Comparison of ENCODE assay signal across 8 cellular contexts in the genomic region with DNA sequence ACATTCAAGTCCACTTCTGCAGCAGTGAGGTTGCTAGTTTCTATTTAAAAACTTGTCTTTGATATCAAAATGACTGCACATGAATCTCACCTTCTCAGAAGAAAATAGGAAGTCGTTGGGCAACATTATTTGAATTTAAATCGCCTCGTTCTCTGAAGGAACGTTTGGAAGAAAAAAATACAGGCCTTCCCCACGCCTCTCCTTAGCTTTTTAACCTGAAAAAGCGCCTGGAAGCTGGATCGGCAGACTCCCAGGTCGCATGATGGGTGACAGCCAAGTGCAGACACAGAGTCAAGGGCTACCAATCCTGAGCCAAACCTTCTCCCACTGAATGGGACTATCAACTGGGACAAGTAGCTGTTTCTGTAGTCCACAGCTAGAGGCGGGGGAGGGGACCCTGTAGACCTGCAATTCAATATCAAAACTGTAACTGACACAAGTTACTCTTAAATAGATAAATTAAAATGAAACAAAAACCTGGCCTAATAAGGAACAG. TPM values are rescaled to one million over a fixed set of nuclear protein-coding genes. Genes with fewer than 3 reads are reported as not detected.
A peak's percentile ranks its signal among the peaks of the same experiment; 100 is the strongest.
DNase-seq lines count a peak whose midpoint lies in the region; ATAC-seq and TF ChIP-seq lines count a peak whose summit lies in the region.

No MANE protein-coding gene starts in this region.

- H3K36me3 ChIP-seq in HCT116 (ENCODE audit: control insufficient read depth in 1 of 2, insufficient read depth in 2 of 2, low read length in 2 of 2) (no peaks in the 10 kb centered on the region), skeletal muscle satellite cell (ENCODE audit: insufficient read depth, low read length) (peaks cover 3% of the 10 kb centered on the region)

- CTCF ChIA-PET in HCT116 (lab: Charles Lee): interaction anchor here (0.6 to 3.0 kb wide), 40 partner anchors 8 to 747 kb away, joined by 3 to 46 read pairs (median 5); partner anchors contain the start of genes EEF1AKMT2 and LHPP

- POLR2A ChIA-PET in HCT116 (lab: Charles Lee): interaction anchor here (0.8 kb wide), 1 partner anchor 16 kb away, joined by 3 read pairs; no protein-coding TSS in a partner anchor

- intact Hi-C loops in HCT116 (cut with micrococcal nuclease): loop anchor here (1.0 to 5.0 kb wide), 6 partner anchors 95 to 1160 kb away; partner anchors contain the start of gene OAT

- H3K9me3 ChIP-seq in HCT116 (ENCODE audit: control insufficient read depth in 1 of 2, insufficient read depth in 1 of 2, low read depth in 1 of 2, low read length in 2 of 2) (no peaks in the 10 kb centered on the region), skeletal muscle satellite cell (replicated peaks; ENCODE audit: low read length) (no peaks in the 10 kb centered on the region)

- H3K27ac ChIP-seq in HCT116 (ENCODE audit: low read depth, low read length): no peak overlapping the region
- peak overlapping the region; percentile 93 for H3K27ac ChIP-seq in VCaP

- TF ChIP-seq CTCF in HCT116 (IDR thresholded peaks at IDR 0.05 in 2 of 3, conservative IDR thresholded peaks at IDR 0.05 in 1 of 3; ENCODE audit: borderline replicate concordance in 1 of 3, insufficient read depth in 1 of 3, low read depth in 2 of 3, low read length in 2 of 3) (no peak), VCaP (conservative IDR thresholded peaks at IDR 0.05) (no peak), fibroblast of the aortic adventitia (IDR thresholded peaks at IDR 0.05; ENCODE audit: insufficient read depth, low read length) (no peak)

- TF ChIP-seq POLR2A in HCT116 (IDR thresholded peaks at IDR 0.05; ENCODE audit: borderline replicate concordance, extremely low read depth, insufficient read depth, insufficient read length): no peak
- no peak for TF ChIP-seq POLR2A in GM18505 (IDR thresholded peaks at IDR 0.05; ENCODE audit: borderline replicate concordance, extremely low read depth, insufficient read depth, insufficient read length)

- DNase-seq in HCT116 (ENCODE audit: low read depth, low spot score) (no peak), fibroblast of the aortic adventitia (ENCODE audit: low read depth) (no peak), foreskin melanocyte (no peak), kidney glomerular epithelial cell (lab: John Stamatoyannopoulos, UW) (no peak)

- H2AFZ ChIP-seq in HCT116 (ENCODE audit: low read depth, low read length, poor library complexity, severe bottlenecking): no peak overlapping the region

- H3K4me3 ChIP-seq in HCT116 (replicated peaks in 1 of 2; ENCODE audit: low read depth in 1 of 2, low read length in 2 of 2) (no peak overlapping the region), fibroblast of the aortic adventitia (ENCODE audit: low read depth, low read length) (peak overlapping the region; percentile 70), skeletal muscle satellite cell (ENCODE audit: low read length) (peak overlapping the region; percentile 78)

- peaks cover 27% of the 10 kb centered on the region; the same call in 1 of the 2 replicates for H3K79me2 ChIP-seq in HCT116 (ENCODE audit: insufficient read depth, low read length)

- H3K9me2 ChIP-seq in HCT116 (ENCODE audit: insufficient read depth): no peaks in the 10 kb centered on the region

- BruUV-seq in HCT116 (replicated peaks; lab: Mats Ljungman, UMichigan): no TSS peak

- no peak overlapping the region for H3K9ac ChIP-seq in HCT116 (ENCODE audit: low read length)
- H3K9ac ChIP-seq in skeletal muscle satellite cell (ENCODE audit: low read depth, low read length): peak overlapping the region; percentile 65

- no peak for ATAC-seq in HCT116
- ATAC-seq in GM18505 (IDR thresholded peaks at IDR 0.05; ENCODE audit: unreplicated experiment): no peak
- no peak for ATAC-seq in GM21825 (IDR thresholded peaks at IDR 0.05; ENCODE audit: unreplicated experiment)

- H3K27me3 ChIP-seq in HCT116 (ENCODE audit: insufficient read depth, low read length) (no peaks in the 10 kb centered on the region), skeletal muscle satellite cell (ENCODE audit: control insufficient read depth, insufficient read depth, low read length) (no peaks in the 10 kb centered on the region)

- no peak for TF ChIP-seq RAD21 in HCT116 (IDR thresholded peaks at IDR 0.05; ENCODE audit: low read depth)

- H3K4me2 ChIP-seq in HCT116 (ENCODE audit: low read length) (peak overlapping the region; percentile 90; the same call in 1 of the 2 replicates), skeletal muscle satellite cell (ENCODE audit: low read length) (peak overlapping the region; percentile 90)

- RAD21 ChIA-PET in HCT116 (lab: Charles Lee; ENCODE audit: low non-redundant PET in 1 of 2, low total read pairs in 2 of 2, uncharacterized antibody in 2 of 2, unreplicated experiment in 2 of 2): interaction anchor here (0.6 to 1.2 kb wide), 2 partner anchors 203 to 212 kb away, joined by 3 to 10 read pairs (median 7); no protein-coding TSS in a partner anchor

- H4K20me1 ChIP-seq in HCT116 (ENCODE audit: insufficient read depth): no peaks in the 10 kb centered on the region

- peaks cover 24 to 45% of the 10 kb centered on the region in 2 experiments for H3K4me1 ChIP-seq in HCT116 (ENCODE audit: control insufficient read depth in 1 of 2, insufficient read depth in 2 of 2, low read length in 2 of 2)
- peaks cover 58% of the 10 kb centered on the region for H3K4me1 ChIP-seq in skeletal muscle satellite cell (ENCODE audit: control insufficient read depth, insufficient read depth, low read length)

TF ChIP-seq in HCT116, 20 proteins besides CTCF, POLR2A, EP300 and RAD21 (continues in another document):
- TF ChIP-seq, protein P1, sequence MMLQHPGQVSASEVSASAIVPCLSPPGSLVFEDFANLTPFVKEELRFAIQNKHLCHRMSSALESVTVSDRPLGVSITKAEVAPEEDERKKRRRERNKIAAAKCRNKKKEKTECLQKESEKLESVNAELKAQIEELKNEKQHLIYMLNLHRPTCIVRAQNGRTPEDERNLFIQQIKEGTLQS (IDR thresholded peaks at IDR 0.05): no peak
- TF ChIP-seq SRF (IDR thresholded peaks at IDR 0.05; ENCODE audit: low read depth) (no peak), YY1 (IDR thresholded peaks at IDR 0.05; ENCODE audit: extremely low read depth, insufficient replicate concordance, low read depth, low read length) (no peak), ELF1 (IDR thresholded peaks at IDR 0.05; ENCODE audit: borderline replicate concordance, low read depth) (no peak), EZH2 (IDR thresholded peaks at IDR 0.05) (no peak), ZFX (IDR thresholded peaks at IDR 0.05) (no peak), EZH2phosphoT487 (IDR thresholded peaks at IDR 0.05; ENCODE audit: borderline replicate concordance) (no peak), CBX3 (IDR thresholded peaks at IDR 0.05; ENCODE audit: low read depth) (no peak), SP1 (IDR thresholded peaks at IDR 0.05; ENCODE audit: low read depth) (no peak)
- TF ChIP-seq, protein P2, sequence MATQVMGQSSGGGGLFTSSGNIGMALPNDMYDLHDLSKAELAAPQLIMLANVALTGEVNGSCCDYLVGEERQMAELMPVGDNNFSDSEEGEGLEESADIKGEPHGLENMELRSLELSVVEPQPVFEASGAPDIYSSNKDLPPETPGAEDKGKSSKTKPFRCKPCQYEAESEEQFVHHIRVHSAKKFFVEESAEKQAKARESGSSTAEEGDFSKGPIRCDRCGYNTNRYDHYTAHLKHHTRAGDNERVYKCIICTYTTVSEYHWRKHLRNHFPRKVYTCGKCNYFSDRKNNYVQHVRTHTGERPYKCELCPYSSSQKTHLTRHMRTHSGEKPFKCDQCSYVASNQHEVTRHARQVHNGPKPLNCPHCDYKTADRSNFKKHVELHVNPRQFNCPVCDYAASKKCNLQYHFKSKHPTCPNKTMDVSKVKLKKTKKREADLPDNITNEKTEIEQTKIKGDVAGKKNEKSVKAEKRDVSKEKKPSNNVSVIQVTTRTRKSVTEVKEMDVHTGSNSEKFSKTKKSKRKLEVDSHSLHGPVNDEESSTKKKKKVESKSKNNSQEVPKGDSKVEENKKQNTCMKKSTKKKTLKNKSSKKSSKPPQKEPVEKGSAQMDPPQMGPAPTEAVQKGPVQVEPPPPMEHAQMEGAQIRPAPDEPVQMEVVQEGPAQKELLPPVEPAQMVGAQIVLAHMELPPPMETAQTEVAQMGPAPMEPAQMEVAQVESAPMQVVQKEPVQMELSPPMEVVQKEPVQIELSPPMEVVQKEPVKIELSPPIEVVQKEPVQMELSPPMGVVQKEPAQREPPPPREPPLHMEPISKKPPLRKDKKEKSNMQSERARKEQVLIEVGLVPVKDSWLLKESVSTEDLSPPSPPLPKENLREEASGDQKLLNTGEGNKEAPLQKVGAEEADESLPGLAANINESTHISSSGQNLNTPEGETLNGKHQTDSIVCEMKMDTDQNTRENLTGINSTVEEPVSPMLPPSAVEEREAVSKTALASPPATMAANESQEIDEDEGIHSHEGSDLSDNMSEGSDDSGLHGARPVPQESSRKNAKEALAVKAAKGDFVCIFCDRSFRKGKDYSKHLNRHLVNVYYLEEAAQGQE (IDR thresholded peaks at IDR 0.05; ENCODE audit: low read depth): no peak
- TF ChIP-seq, protein P3, sequence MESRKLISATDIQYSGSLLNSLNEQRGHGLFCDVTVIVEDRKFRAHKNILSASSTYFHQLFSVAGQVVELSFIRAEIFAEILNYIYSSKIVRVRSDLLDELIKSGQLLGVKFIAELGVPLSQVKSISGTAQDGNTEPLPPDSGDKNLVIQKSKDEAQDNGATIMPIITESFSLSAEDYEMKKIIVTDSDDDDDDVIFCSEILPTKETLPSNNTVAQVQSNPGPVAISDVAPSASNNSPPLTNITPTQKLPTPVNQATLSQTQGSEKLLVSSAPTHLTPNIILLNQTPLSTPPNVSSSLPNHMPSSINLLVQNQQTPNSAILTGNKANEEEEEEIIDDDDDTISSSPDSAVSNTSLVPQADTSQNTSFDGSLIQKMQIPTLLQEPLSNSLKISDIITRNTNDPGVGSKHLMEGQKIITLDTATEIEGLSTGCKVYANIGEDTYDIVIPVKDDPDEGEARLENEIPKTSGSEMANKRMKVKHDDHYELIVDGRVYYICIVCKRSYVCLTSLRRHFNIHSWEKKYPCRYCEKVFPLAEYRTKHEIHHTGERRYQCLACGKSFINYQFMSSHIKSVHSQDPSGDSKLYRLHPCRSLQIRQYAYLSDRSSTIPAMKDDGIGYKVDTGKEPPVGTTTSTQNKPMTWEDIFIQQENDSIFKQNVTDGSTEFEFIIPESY (IDR thresholded peaks at IDR 0.05; ENCODE audit: extremely low read depth, insufficient replicate concordance, low read length): no peak

RNA-seq across cellular contexts. Expression of gene FAM53B, which starts 2.2 kb away (rescaled TPM):
- total RNA-seq in HCT116 (2021; ENCODE audit: unreplicated experiment) (19.6 TPM), fibroblast of the aortic adventitia (ENCODE audit: low replicate concordance) (9.2 and 11.0 TPM in 2 replicates)
- polyA plus RNA-seq in HCT116 (2012): 7.9 and 9.7 TPM in 2 replicates
- total RNA-seq in skeletal muscle satellite cell (2012; rRNA removed): 14.4 and 18.6 TPM in 2 replicates

RNA-seq across cellular contexts. Expression of gene EEF1AKMT2, which starts 49.7 kb away (rescaled TPM):
- total RNA-seq in HCT116 (2021; ENCODE audit: unreplicated experiment) (39.6 TPM), fibroblast of the aortic adventitia (ENCODE audit: low replicate concordance) (25.3 TPM in 2 replicates)
- polyA plus RNA-seq in HCT116 (2012): 19.4 and 23.6 TPM in 2 replicates
- total RNA-seq in skeletal muscle satellite cell (2012; rRNA removed): 15.1 and 18.3 TPM in 2 replicates

RNA-seq across cellular contexts. Expression of gene ABRAXAS2, which starts 59.6 kb away (rescaled TPM):
- 24.3 TPM for total RNA-seq in HCT116 (2021; ENCODE audit: unreplicated experiment)
- 9.1 and 12.6 TPM in 2 replicates for polyA plus RNA-seq in HCT116 (2012)
- total RNA-seq in fibroblast of the aortic adventitia (ENCODE audit: low replicate concordance): 9.1 and 17.1 TPM in 2 replicates
- 13.1 and 13.9 TPM in 2 replicates for total RNA-seq in skeletal muscle satellite cell (2012; rRNA removed)

Comparison
In these comparisons a context has a peak if more than half of its experiments do, and no peak if none do; other contexts are left out.
1. H3K4me3 ChIP-seq: peak in fibroblast of the aortic adventitia (single experiment) and skeletal muscle satellite cell (single experiment); none in HCT116 (0 of 2).